In the genomic region with DNA sequence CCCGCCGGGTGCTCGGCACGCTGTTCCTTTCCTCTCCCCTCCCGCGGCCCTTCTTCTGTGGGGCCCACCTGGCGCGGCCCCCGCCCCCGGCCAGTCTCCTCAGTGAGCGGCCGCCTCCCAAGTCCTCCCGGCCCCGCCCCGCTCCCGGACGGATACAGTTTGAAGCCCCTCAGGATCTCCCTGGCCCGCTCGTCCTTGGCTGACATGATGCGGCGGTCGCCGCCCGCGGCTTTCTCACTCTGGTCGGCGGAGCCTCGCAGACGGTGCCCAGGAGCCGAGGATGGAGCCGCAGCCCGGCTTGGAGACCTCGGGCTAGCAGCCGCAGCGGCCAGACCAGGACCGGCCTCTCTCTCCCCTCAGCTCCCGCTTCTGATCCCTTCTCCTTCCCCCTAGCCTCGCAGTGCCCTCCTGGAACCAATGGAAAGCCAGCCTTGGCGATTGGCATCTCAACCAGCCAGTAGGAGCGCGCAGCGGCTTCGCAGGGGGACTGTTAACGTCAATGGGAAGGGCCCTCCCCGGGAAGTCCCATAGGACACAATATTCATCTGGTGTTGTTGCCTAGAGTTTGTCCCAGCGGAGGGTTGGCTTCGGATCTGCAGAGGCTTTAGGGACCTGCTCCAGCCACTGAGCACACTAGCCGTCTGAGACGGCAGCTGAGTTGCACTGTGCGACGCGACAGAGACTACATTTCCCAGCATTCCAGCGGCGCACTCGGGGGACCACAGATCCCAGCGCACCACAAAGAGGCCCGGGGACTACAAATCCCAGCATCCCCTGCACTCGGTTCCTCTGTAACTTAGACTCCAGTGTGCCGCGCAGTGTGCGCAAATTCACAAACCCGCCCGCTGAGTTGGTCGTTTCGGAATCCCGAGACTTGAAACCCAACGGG, we compare ENCODE assay signal across 8 cellular contexts. TPM values are rescaled to one million over a fixed set of nuclear protein-coding genes. Genes with fewer than 3 reads are reported as not detected.
DNase-seq lines count a peak whose midpoint lies in the region; ATAC-seq lines count a peak whose summit lies in the region.

A gene (minus strand): TSS at position 374 of the 889 bp plus-strand sequence. CDS start 168 bp downstream, at position 206.

- peaks cover 43 to 57% of the 10 kb centered on the region in 2 donors for H3K4me1 Mint-ChIP-seq in immature natural killer cell

- ATAC-seq in GM19023 (IDR thresholded peaks at IDR 0.05; ENCODE audit: unreplicated experiment) (peak; percentile 92), HG03280 (IDR thresholded peaks at IDR 0.05; ENCODE audit: unreplicated experiment) (peak; percentile 91)

- H3K27ac Mint-ChIP-seq in immature natural killer cell = peak within 1 kb of the TSS; percentile 95 to 99 (median 96)

- peak; percentile 99 for DNase-seq in AG08396 (ENCODE audit: low spot score)
- peak; percentile 98 for DNase-seq in NCI-H345 treated with DMSO at 0.1 percent for 48 hours (lab: John Stamatoyannopoulos, UW; ENCODE audit: unreplicated experiment)
- peak; percentile 83 to 97 (median 86) for DNase-seq in activated CD4-positive, CD25-positive, alpha-beta regulatory T cell (lab: John Stamatoyannopoulos, UW)
- peak; percentile 92 for DNase-seq in central memory CD4-positive, alpha-beta T cell
- peak; percentile 96 for DNase-seq in immature natural killer cell
- peak; percentile 96 for DNase-seq in smooth muscle cell of the brain vasculature (ENCODE audit: low read depth, low spot score)

- no peaks in the 10 kb centered on the region for H3K36me3 Mint-ChIP-seq in immature natural killer cell

- H3K4me3 Mint-ChIP-seq in immature natural killer cell = peak within 1 kb of the TSS; percentile 96 to 100 (median 98)

- H3K9me3 Mint-ChIP-seq in immature natural killer cell = no peaks in the 10 kb centered on the region

- peaks cover 0 to 8% (median 4%) of the 10 kb centered on the region in 3 donors for H3K27me3 Mint-ChIP-seq in immature natural killer cell (ENCODE audit: low read depth in 3 of 3)

RNA-seq across cellular contexts. Expression of the gene that starts here (rescaled TPM):
- polyA plus RNA-seq in immature natural killer cell = 10 to 100 TPM; 62.2 to 84.5 (median 72.6) TPM

Comparison
In these comparisons a context has a peak if more than half of its experiments do, and no peak if none do; other contexts are left out.
1. Peak in every context shown above with its lines: DNase-seq and ATAC-seq.